ENCODE assay signal across 2 cellular contexts in the genomic region with DNA sequence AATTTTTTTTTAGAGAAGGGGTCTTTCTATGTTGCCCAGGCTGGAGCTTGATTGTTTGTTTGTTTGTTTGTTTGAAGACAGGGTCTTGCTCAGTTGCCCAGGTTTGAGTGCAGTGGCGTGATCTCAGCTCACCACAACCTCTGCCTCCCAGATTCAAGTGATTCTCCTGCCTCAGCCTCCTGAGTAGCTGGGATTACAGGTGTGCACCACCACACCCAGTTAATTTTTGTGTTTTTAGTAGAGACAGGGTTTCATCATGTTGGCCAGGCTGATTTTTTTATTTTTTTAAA. TPM values are rescaled to one million over a fixed set of nuclear protein-coding genes. Genes with fewer than 3 reads are reported as not detected.
"Had no signal": no experiment of that assay in that cellular context is flagged by ENCODE, and none has a peak within 500 bp of the region (broad histone marks: within the 10 kb centered on the region; RNA-seq: fewer than 3 reads in every experiment).

No MANE protein-coding gene starts in this region.

RNA-seq across cellular contexts. Expression of gene CHST3, which starts 13.4 kb away (rescaled TPM):
- total RNA-seq: T-helper 17 cell had no signal
- polyA plus RNA-seq: naive thymus-derived CD4-positive, alpha-beta T cell had no signal
